Comparison of ENCODE assay signal across 24 cellular contexts in the genomic region with DNA sequence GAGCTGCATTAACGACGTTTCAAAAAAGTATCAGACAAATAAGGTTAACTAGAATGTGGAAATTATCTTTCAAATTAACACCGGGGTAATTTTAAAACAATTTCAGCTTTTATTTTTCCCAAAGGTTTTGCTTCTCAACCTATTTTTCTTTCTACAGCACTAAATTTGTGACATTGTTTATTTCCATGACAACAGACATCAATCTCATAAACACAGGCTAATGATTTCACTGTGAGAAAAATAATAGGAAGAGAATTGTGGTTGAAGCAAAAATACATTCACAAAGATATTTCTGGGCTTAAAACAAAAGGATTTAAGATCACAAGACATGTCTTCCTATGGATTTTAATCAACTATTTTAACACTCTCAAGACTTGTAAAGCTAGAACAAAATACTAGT. TPM values are rescaled to one million over a fixed set of nuclear protein-coding genes. Genes with fewer than 3 reads are reported as not detected.
DNase-seq lines count a peak whose midpoint lies in the region; ATAC-seq, FAIRE-seq and TF ChIP-seq lines count a peak whose summit lies in the region.
"Had no signal": no experiment of that assay in that cellular context is flagged by ENCODE, and none has a peak within 500 bp of the region (broad histone marks: within the 10 kb centered on the region; RNA-seq: fewer than 3 reads in every experiment).

No MANE protein-coding gene starts in this region.

- no peak overlapping the region for H3K27ac ChIP-seq in GM23338 (ENCODE audit: low read depth)
- H3K27ac ChIP-seq in K562 (ENCODE audit: extremely low read depth, low read depth, low read length), result no peak overlapping the region
- peak overlapping the region; percentile 8 for H3K27ac ChIP-seq in osteoblast (ENCODE audit: low read depth, low read length)
- no peak overlapping the region for H3K27ac ChIP-seq in substantia nigra (ENCODE audit: low read depth, low read length, poor library complexity, severe bottlenecking)
- H3K27ac ChIP-seq: KMS-11, SK-N-MC had no signal

- H2AFZ ChIP-seq in GM23338 (no peak overlapping the region), K562 (ENCODE audit: low read depth, low read length) (no peak overlapping the region), osteoblast (ENCODE audit: low read length) (no peak overlapping the region)

- H3K27me3 Mint-ChIP-seq in GM23338 (ENCODE audit: insufficient read depth, low read depth, poor library complexity), result peaks cover 3% of the 10 kb centered on the region

- H3K27me3 ChIP-seq in GM23338 (ENCODE audit: insufficient read depth) (no peaks in the 10 kb centered on the region), K562 (ENCODE audit: control insufficient read depth in 2 of 2, insufficient read depth in 2 of 2, low read length in 2 of 2) (no peaks in the 10 kb centered on the region), osteoblast (ENCODE audit: insufficient read depth, low read length) (no peaks in the 10 kb centered on the region)

- H3F3A ChIP-seq in GM23338 (replicated peaks; ENCODE audit: low read depth), result no peaks in the 10 kb centered on the region

- no peaks in the 10 kb centered on the region for H3K9me1 ChIP-seq in K562 (ENCODE audit: control insufficient read depth, insufficient read depth, low read length)

- POLR2A ChIA-PET in K562 (lab: Yijun Ruan, JAX), result no interaction called here

- no peaks in the 10 kb centered on the region for H3K36me3 Mint-ChIP-seq in GM23338 (ENCODE audit: low read depth)

- H3K9me3 Mint-ChIP-seq in GM23338, result no peaks in the 10 kb centered on the region
- H3K9me3 Mint-ChIP-seq: CD4-positive, alpha-beta T cell had no signal

- TF ChIP-seq POLR2A in K562 (conservative IDR thresholded peaks at IDR 0.05), result no peak

- FAIRE-seq in K562 (lab: Jason Lieb, UNC), result no peak
- FAIRE-seq: A204.1, RCC 7860 had no signal

- H3K27ac Mint-ChIP-seq in GM23338, result 0 out of 2 replicates have a peak overlapping the region, but pooled peaks have one; percentile 7
- H3K27ac Mint-ChIP-seq: CD4-positive, alpha-beta T cell had no signal

- no peaks in the 10 kb centered on the region for H3K9me3 ChIP-seq in K562 (replicated peaks; ENCODE audit: control insufficient read depth, insufficient read depth, low read depth, low read length)
- no peaks in the 10 kb centered on the region for H3K9me3 ChIP-seq in osteoblast (ENCODE audit: low read depth, low read length)
- H3K9me3 ChIP-seq: Caco-2 had no signal

- no peak for TF ChIP-seq EP300 in K562 (IDR thresholded peaks at IDR 0.05; ENCODE audit: low read length)

- no peaks in the 10 kb centered on the region for H3K9me2 ChIP-seq in GM23338 (ENCODE audit: insufficient read depth)

- H3K79me2 ChIP-seq in GM23338 (replicated peaks; ENCODE audit: insufficient read depth) (no peaks in the 10 kb centered on the region), K562 (ENCODE audit: control insufficient read depth, insufficient read depth, low read length) (no peaks in the 10 kb centered on the region), osteoblast (ENCODE audit: insufficient read depth, low read length) (peaks cover 12% of the 10 kb centered on the region)

- H3K4me1 ChIP-seq in GM23338 (ENCODE audit: insufficient read depth) (peaks cover 17% of the 10 kb centered on the region; the same call in 1 of the 2 replicates), K562 (replicated peaks in 1 of 2; ENCODE audit: control insufficient read depth in 2 of 2, insufficient read depth in 2 of 2, low read length in 2 of 2) (no peaks in the 10 kb centered on the region), osteoblast (ENCODE audit: insufficient read depth, low read length) (peaks cover 15% of the 10 kb centered on the region)
- H3K4me1 ChIP-seq: Caco-2 had no signal

- WGBS in K562 (ENCODE audit: insufficient coverage, low coverage, missing lambda C conversion rate), result 2% methylated on average over 3 of the region's 3 CpGs

- H3K36me3 ChIP-seq in GM23338 (ENCODE audit: insufficient read depth), result no peaks in the 10 kb centered on the region
- H3K36me3 ChIP-seq in K562 (ENCODE audit: control insufficient read depth, insufficient read depth, low read length), result no peaks in the 10 kb centered on the region
- H3K36me3 ChIP-seq in osteoblast (ENCODE audit: insufficient read depth, low read length), result peaks cover 81% of the 10 kb centered on the region

- no TSS peak for BruUV-seq in K562 (replicated peaks; lab: Mats Ljungman, UMichigan)

- CTCF ChIA-PET in K562 (lab: Yijun Ruan, JAX; ENCODE audit: low intra/inter-chr PET ratio), result no interaction called here

- no peak overlapping the region for H3K9ac ChIP-seq in K562 (ENCODE audit: insufficient read depth in 1 of 2, low read depth in 2 of 2, low read length in 2 of 2)
- H3K9ac ChIP-seq: KMS-11 had no signal

- ATAC-seq in GM23338 (no peak), K562 (no peak)

- no peak for TF ChIP-seq RAD21 in K562 (CRISPR knock-in tag; conservative IDR thresholded peaks at IDR 0.05 in 1 of 2, IDR thresholded peaks at IDR 0.05 in 1 of 2)

- DNase-seq in GM23338 (ENCODE audit: low spot score), result no peak
- no peak for DNase-seq in K562 (ENCODE audit: extremely low read depth in 1 of 4, low spot score in 3 of 4)
- peak; percentile 26 for DNase-seq in fibroblast of pulmonary artery (ENCODE audit: low read depth)
- DNase-seq in osteoblast (ENCODE audit: insufficient read length, low spot score, missing footprints), result no peak
- no peak for DNase-seq in substantia nigra (lab: John Stamatoyannopoulos, UW)
- DNase-seq in GM20000 (ENCODE audit: low spot score), result no peak
- DNase-seq in NCI-H1092 treated with DMSO at 0.1 percent for 48 hours (lab: John Stamatoyannopoulos, UW), result no peak
- no peak for DNase-seq in putamen (ENCODE audit: low spot score)
- DNase-seq: Caco-2; CD4-positive, alpha-beta T cell; DMS153; GF-D8; GOT3; NCI-H1048; NCI-H146; NCI-H2081; NCI-H446 treated with DMSO at 0.1 percent for 48 hours; NCI-H69; NK-92 treated with Interleukin-12 subunit alpha and Interleukin-12 subunit beta, amount 100 ng/mL, for 24 hours; Right ventricle myocardium superior had no signal

- in situ Hi-C loops in K562 (cut with MboI), result no loop called here

- H3K4me1 Mint-ChIP-seq in GM23338, result peaks cover 20% of the 10 kb centered on the region; the same call in 2 of the 3 replicates

- intact Hi-C loops in K562 (cut with micrococcal nuclease), result no loop called here

- H3K4me2 ChIP-seq in GM23338 (no peak overlapping the region), K562 (ENCODE audit: insufficient read depth, low read length) (no peak overlapping the region), osteoblast (ENCODE audit: insufficient read depth, low read length) (no peak overlapping the region)
- H3K4me2 ChIP-seq: KMS-11 had no signal

- no peak overlapping the region for H3K4me3 Mint-ChIP-seq in GM23338
- H3K4me3 Mint-ChIP-seq: CD4-positive, alpha-beta T cell had no signal

- no peak for TF ChIP-seq CTCF in GM23338 (conservative IDR thresholded peaks at IDR 0.05; ENCODE audit: low read depth in 2 of 2)
- TF ChIP-seq CTCF in K562 (IDR thresholded peaks at IDR 0.05 in 2 of 3, conservative IDR thresholded peaks at IDR 0.05 in 1 of 3; ENCODE audit: insufficient read depth in 2 of 3, low read depth in 1 of 3, low read length in 3 of 3), result no peak
- no peak for TF ChIP-seq CTCF in fibroblast of pulmonary artery (IDR thresholded peaks at IDR 0.05; ENCODE audit: low read length, missing control alignments)
- TF ChIP-seq CTCF in osteoblast (IDR thresholded peaks at IDR 0.05; ENCODE audit: extremely low read depth, low read depth, low read length), result no peak
- TF ChIP-seq CTCF in GM20000 (IDR thresholded peaks at IDR 0.05; ENCODE audit: extremely low read depth, missing control alignments), result no peak

- H4K20me1 ChIP-seq in GM23338 (replicated peaks; ENCODE audit: insufficient read depth) (no peaks in the 10 kb centered on the region), K562 (replicated peaks; ENCODE audit: control insufficient read depth, insufficient read depth, low read length) (no peaks in the 10 kb centered on the region), osteoblast (ENCODE audit: insufficient read depth, low read length) (peaks cover 6% of the 10 kb centered on the region)

- H3K4me3 ChIP-seq in GM23338, result no peak overlapping the region
- no peak overlapping the region for H3K4me3 ChIP-seq in K562
- no peak overlapping the region for H3K4me3 ChIP-seq in fibroblast of pulmonary artery (replicated peaks; ENCODE audit: low read depth, low read length)
- no peak overlapping the region for H3K4me3 ChIP-seq in osteoblast (ENCODE audit: insufficient read depth, low read length)
- H3K4me3 ChIP-seq: SK-N-MC had no signal

TF ChIP-seq in GM23338, 12 proteins besides CTCF, POLR2A, EP300 and RAD21 (continues in another document):
- no peak for TF ChIP-seq CREB1 (CRISPR knock-in tag; IDR thresholded peaks at IDR 0.05; ENCODE audit: low read depth)

TF ChIP-seq in K562, 482 proteins besides CTCF, POLR2A, EP300 and RAD21:
- TF ChIP-seq PURB (CRISPR knock-in tag; IDR thresholded peaks at IDR 0.05; ENCODE audit: low read depth), result no peak
- 0 out of 2 replicates have a peak, but pooled peaks have one; percentile 10 for TF ChIP-seq RFX1 (IDR thresholded peaks at IDR 0.05)

RNA-seq across cellular contexts. Expression of a gene that starts 38.4 kb away (rescaled TPM):
- total RNA-seq in GM23338 (2014; rRNA removed; shearing (Covaris generic)), result 4.0 and 6.3 TPM in 2 replicates
- polyA plus RNA-seq in GM23338 (2016; fragmentation: Nextera tagmentation; extraction: Ambion mirVana), result 0.39 and 1.2 TPM in 2 replicates
- 0.18 TPM in 1 of 2 replicates, not detected in the other for total RNA-seq in K562 (2011; cell fraction: chromatin; rRNA removed; ENCODE audit: low replicate concordance)
- not detected in 2 replicates for total RNA-seq in K562 (2011; cell fraction: nucleolus; rRNA removed)
- not detected in 2 replicates for total RNA-seq in K562 (2011; cell fraction: nucleoplasm; rRNA removed)
- total RNA-seq in K562 (2014; rRNA removed), result not detected in 2 replicates
- total RNA-seq in K562 (2014; rRNA removed; fragmentation: Illumina TruSeq; extraction: Trizol), result not detected in 2 replicates
- not detected in 2 replicates for total RNA-seq in K562 (2015; rRNA removed; fragmentation: Illumina TruSeq; extraction: Trizol)
- total RNA-seq in K562 (2021), result 0.11 and 0.20 TPM in 2 replicates
- polyA plus RNA-seq in K562 (2011; rRNA removed), result 0.01 TPM in 1 of 2 replicates, not detected in the other
- 0.01 TPM in 1 of 2 replicates, not detected in the other for polyA plus RNA-seq in K562 (2011; cell fraction: cytosol; rRNA removed)
- 0.04 and 0.08 TPM in 2 replicates for polyA plus RNA-seq in K562 (2011; cell fraction: nucleus; rRNA removed)
- 0.01 TPM in 1 of 2 replicates, not detected in the other for polyA plus RNA-seq in K562 (2012)
- polyA plus RNA-seq in K562 (2014; fragmentation: Illumina TruSeq; extraction: Trizol), result not detected in 2 replicates
- not detected for polyA plus RNA-seq in K562 (2014; fragmentation: Nextera tagmentation; extraction: Ambion mirVana)
- polyA plus RNA-seq in K562 (2014; rRNA removed), result 0.01 TPM in 1 of 2 replicates, not detected in the other
- 0.27 TPM in 1 of 2 replicates, not detected in the other for polyA minus RNA-seq in K562 (2011; rRNA and poly(A)+ RNA removed)
- 1.5 and 1.8 TPM in 2 replicates for polyA minus RNA-seq in K562 (2011; cell fraction: cytosol; rRNA and poly(A)+ RNA removed)
- 0.22 and 0.27 TPM in 2 replicates for polyA minus RNA-seq in K562 (2011; cell fraction: nucleus; rRNA and poly(A)+ RNA removed)
- total RNA-seq in osteoblast, result 1,393 and 1,591 TPM in 2 replicates
- total RNA-seq: CD4-positive, alpha-beta T cell had no signal

Comparison
In these comparisons a context has a peak if more than half of its experiments do, and no peak if none do; other contexts are left out.
1. RNA of a gene that starts 38.4 kb away (total RNA-seq): 1,393 to 1,591 TPM in osteoblast; 4.0 to 6.3 TPM in GM23338 and 0.11 to 0.20 TPM in K562; every median in the first group is over 100 times any median in the second.